Comparison of ENCODE assay signal across 12 cellular contexts in genomic region chr1:177873238-177873637, GRCh38.
DNase-seq lines count a peak whose midpoint lies in the region; ATAC-seq, FAIRE-seq and TF ChIP-seq lines count a peak whose summit lies in the region.
"Had no signal": no experiment of that assay in that cellular context is flagged by ENCODE, and none has a peak within 500 bp of the region (broad histone marks: within the 10 kb centered on the region; RNA-seq: fewer than 3 reads in every experiment).

No MANE protein-coding gene starts in this region.

- H3K27me3 Mint-ChIP-seq in GM23338 (ENCODE audit: insufficient read depth, low read depth, poor library complexity), result peaks cover 9% of the 10 kb centered on the region
- H3K27me3 Mint-ChIP-seq: activated naive CD4-positive, alpha-beta T cell treated with anti-CD3 and anti-CD28 coated beads, Interleukin-2, amount 10 ng/mL, durations not matched to agents 7 days and 5 days had no signal

- H3K27ac ChIP-seq in GM23338 (ENCODE audit: low read depth), result no peak overlapping the region
- H3K27ac ChIP-seq: esophagus squamous epithelium had no signal

- FAIRE-seq in RCC 7860 (lab: Jason Lieb, UNC), result no peak

- H4K20me1 ChIP-seq in GM23338 (replicated peaks; ENCODE audit: insufficient read depth), result no peaks in the 10 kb centered on the region

- peak; percentile 93 for DNase-seq in EL
- DNase-seq in RCC 7860 (ENCODE audit: low spot score), result peak; percentile 59
- peak; percentile 94 for DNase-seq in fibroblast of mammary gland (ENCODE audit: low read depth)
- DNase-seq in renal cortical epithelial cell (ENCODE audit: low read depth), result peak; percentile 36
- no peak for DNase-seq in GM23338 (ENCODE audit: low spot score)
- no peak for DNase-seq in stimulated activated CD4-positive, alpha-beta T cell treated with anti-CD3 and anti-CD28 coated beads, Interleukin-4, amount 100 ng/mL, for 1 hour
- no peak for DNase-seq in NOMO-1 (lab: John Stamatoyannopoulos, UW; ENCODE audit: unreplicated experiment in 2 of 2)
- DNase-seq: activated naive CD4-positive, alpha-beta T cell treated with anti-CD3 and anti-CD28 coated beads, Interleukin-2, amount 10 ng/mL, durations not matched to agents 7 days and 5 days; esophagus squamous epithelium; naive B cell; NCI-H446 treated with DMSO at 0.1 percent for 48 hours had no signal

- H3K4me3 Mint-ChIP-seq in GM23338, result no peak overlapping the region
- H3K4me3 Mint-ChIP-seq: activated naive CD4-positive, alpha-beta T cell treated with anti-CD3 and anti-CD28 coated beads, Interleukin-2, amount 10 ng/mL, durations not matched to agents 7 days and 5 days; naive B cell had no signal

- no peaks in the 10 kb centered on the region for H3K27me3 ChIP-seq in GM23338 (ENCODE audit: insufficient read depth)

- no peaks in the 10 kb centered on the region for H3F3A ChIP-seq in GM23338 (replicated peaks; ENCODE audit: low read depth)

- H3K4me2 ChIP-seq in GM23338, result no peak overlapping the region

- H3K4me1 Mint-ChIP-seq in GM23338, result peaks cover 13% of the 10 kb centered on the region
- H3K4me1 Mint-ChIP-seq: activated naive CD4-positive, alpha-beta T cell treated with anti-CD3 and anti-CD28 coated beads, Interleukin-2, amount 10 ng/mL, durations not matched to agents 7 days and 5 days; naive B cell had no signal

- H3K9me3 Mint-ChIP-seq in GM23338, result peaks cover 5% of the 10 kb centered on the region; the same call in 2 of the 3 replicates

- no peak for TF ChIP-seq CTCF in fibroblast of mammary gland (conservative IDR thresholded peaks at IDR 0.05; ENCODE audit: control insufficient read depth, insufficient read depth, low read depth, low read length)
- TF ChIP-seq CTCF in GM23338 (conservative IDR thresholded peaks at IDR 0.05; ENCODE audit: low read depth in 2 of 2), result no peak

- H3K4me3 ChIP-seq in fibroblast of mammary gland (ENCODE audit: control insufficient read depth, low read depth, low read length) (no peak overlapping the region), GM23338 (no peak overlapping the region)
- H3K4me3 ChIP-seq: esophagus squamous epithelium had no signal

- no peak overlapping the region for H2AFZ ChIP-seq in GM23338

- H3K9me2 ChIP-seq in GM23338 (ENCODE audit: insufficient read depth), result peaks cover 4% of the 10 kb centered on the region; the same call in 1 of the 2 replicates

- no peaks in the 10 kb centered on the region for H3K36me3 Mint-ChIP-seq in GM23338 (ENCODE audit: low read depth)
- H3K36me3 Mint-ChIP-seq: activated naive CD4-positive, alpha-beta T cell treated with anti-CD3 and anti-CD28 coated beads, Interleukin-2, amount 10 ng/mL, durations not matched to agents 7 days and 5 days had no signal

- ATAC-seq in GM23338, result no peak
- ATAC-seq in GM18511 (IDR thresholded peaks at IDR 0.05; ENCODE audit: unreplicated experiment), result no peak

- H3K36me3 ChIP-seq in GM23338 (ENCODE audit: insufficient read depth), result no peaks in the 10 kb centered on the region
- H3K36me3 ChIP-seq: esophagus squamous epithelium had no signal

- peaks cover 7% of the 10 kb centered on the region for H3K4me1 ChIP-seq in GM23338 (ENCODE audit: insufficient read depth)
- H3K4me1 ChIP-seq: esophagus squamous epithelium had no signal

- no peak overlapping the region for H3K27ac Mint-ChIP-seq in GM23338
- H3K27ac Mint-ChIP-seq: activated naive CD4-positive, alpha-beta T cell treated with anti-CD3 and anti-CD28 coated beads, Interleukin-2, amount 10 ng/mL, durations not matched to agents 7 days and 5 days; naive B cell had no signal

- H3K79me2 ChIP-seq in GM23338 (replicated peaks; ENCODE audit: insufficient read depth), result no peaks in the 10 kb centered on the region

TF ChIP-seq in GM23338, 12 proteins besides CTCF, POLR2A, EP300 and RAD21:
- no peak for TF ChIP-seq CREB1 (CRISPR knock-in tag; IDR thresholded peaks at IDR 0.05; ENCODE audit: low read depth)
- no peak for TF ChIP-seq ZNF462 (CRISPR knock-in tag; IDR thresholded peaks at IDR 0.05)
- no peak for TF ChIP-seq STAT1 (IDR thresholded peaks at IDR 0.05; ENCODE audit: unreplicated experiment)
- TF ChIP-seq JUNB (IDR thresholded peaks at IDR 0.05; ENCODE audit: unreplicated experiment), result no peak
- no peak for TF ChIP-seq ETS1 (IDR thresholded peaks at IDR 0.05)
- TF ChIP-seq ZNF114 (CRISPR knock-in tag; IDR thresholded peaks at IDR 0.05), result no peak

Comparison
In these comparisons a context has a peak if more than half of its experiments do, and no peak if none do; other contexts are left out.
1. DNase-seq: peak in EL (single experiment), RCC 7860 (single experiment), fibroblast of mammary gland (single experiment) and renal cortical epithelial cell (single experiment); none in GM23338 (single experiment), stimulated activated CD4-positive, alpha-beta T cell treated with anti-CD3 and anti-CD28 coated beads, Interleukin-4, amount 100 ng/mL, for 1 hour (single experiment) and NOMO-1 (0 of 2).